ENCODE assay signal across 8 cellular contexts in the genomic region with DNA sequence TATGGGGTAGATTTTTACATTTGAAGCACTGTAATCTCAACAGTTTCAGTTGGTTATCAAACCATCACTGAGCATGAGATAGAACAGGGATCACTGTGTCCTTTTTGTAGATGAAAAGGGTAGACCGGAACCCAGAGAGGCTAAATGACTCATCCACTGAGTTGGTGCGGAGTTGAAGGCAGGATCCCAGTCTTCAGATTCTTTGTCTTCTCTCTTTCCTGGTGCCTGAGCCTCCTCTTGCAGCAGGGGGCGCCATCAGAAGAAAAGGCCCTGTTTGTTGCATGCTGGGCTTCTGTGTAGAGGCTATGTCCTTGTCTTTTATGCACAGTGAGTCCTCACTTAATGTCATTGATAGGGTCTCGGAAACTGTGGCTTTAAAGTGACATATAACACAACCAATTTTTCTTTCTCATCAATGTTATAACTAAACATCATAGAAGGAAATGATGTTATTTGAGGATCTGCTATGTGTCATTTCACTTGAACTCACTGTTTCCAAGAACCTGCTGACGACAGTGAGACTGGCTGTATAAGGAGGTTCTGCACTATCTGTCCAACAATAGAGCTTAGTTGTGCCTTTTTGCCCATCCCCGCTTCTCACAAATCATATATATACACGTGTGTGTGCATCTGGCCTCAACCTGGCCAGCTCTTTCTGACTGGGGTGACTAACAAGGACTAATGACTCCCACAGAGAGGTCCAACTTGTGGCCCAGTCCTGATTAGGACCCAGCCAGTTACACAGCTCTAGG. TPM values are rescaled to one million over a fixed set of nuclear protein-coding genes. Genes with fewer than 3 reads are reported as not detected.
DNase-seq lines count a peak whose midpoint lies in the region; FAIRE-seq and TF ChIP-seq lines count a peak whose summit lies in the region.

No MANE protein-coding gene starts in this region.

- H3K4me3 Mint-ChIP-seq in mesothelial cell of epicardium, result no peak overlapping the region

- H3K27ac Mint-ChIP-seq in mesothelial cell of epicardium, result no peak overlapping the region

- H3K4me3 ChIP-seq in cardiac muscle cell (no peak overlapping the region), right atrium auricular region (no peak overlapping the region), WI38 (ENCODE audit: low read depth, low read length) (no peak overlapping the region), bronchial epithelial cell (ENCODE audit: low read depth, low read length) (no peak overlapping the region), suprapubic skin (no peak overlapping the region)

- in situ Hi-C loops in KBM-7 (cut with MboI; ENCODE audit: low pct_unique_long_range_greater_than_20kb, low sequenced_read_pairs), result no loop called here

- TF ChIP-seq POLR2A in suprapubic skin (IDR thresholded peaks at IDR 0.05), result no peak

- TF ChIP-seq CTCF in cardiac muscle cell (IDR thresholded peaks at IDR 0.05; ENCODE audit: low read depth, low read length) (peak; percentile 89), right atrium auricular region (IDR thresholded peaks at IDR 0.05) (peak in 1 of 2 donors; percentile 39), WI38 (IDR thresholded peaks at IDR 0.05; ENCODE audit: low read depth, low read length) (peak; percentile 69), bronchial epithelial cell (IDR thresholded peaks at IDR 0.05; ENCODE audit: insufficient read depth, low read length, severe bottlenecking) (peak; percentile 73), mesothelial cell of epicardium (IDR thresholded peaks at IDR 0.05; ENCODE audit: unreplicated experiment) (peak; percentile 47), suprapubic skin (IDR thresholded peaks at IDR 0.05) (peak; percentile 15 to 45)

- no peaks in the 10 kb centered on the region for H3K9me3 Mint-ChIP-seq in mesothelial cell of epicardium

- no peak for TF ChIP-seq EP300 in suprapubic skin (IDR thresholded peaks at IDR 0.05)

- H3K27me3 ChIP-seq in cardiac muscle cell (no peaks in the 10 kb centered on the region), right atrium auricular region (no peaks in the 10 kb centered on the region), bronchial epithelial cell (ENCODE audit: control insufficient read depth, insufficient read depth, low read length) (no peaks in the 10 kb centered on the region), suprapubic skin (no peaks in the 10 kb centered on the region)

- FAIRE-seq in bronchial epithelial cell (lab: Jason Lieb, UNC), result no peak

- 59% methylated on average over 7 of the region's 7 CpGs for WGBS in suprapubic skin

- H3K36me3 ChIP-seq in cardiac muscle cell (peaks cover 64% of the 10 kb centered on the region), right atrium auricular region (peaks cover 83% of the 10 kb centered on the region), bronchial epithelial cell (ENCODE audit: control insufficient read depth, insufficient read depth, low read length) (peaks cover 40% of the 10 kb centered on the region), suprapubic skin (peaks cover 90% of the 10 kb centered on the region)

- H3K27ac ChIP-seq in cardiac muscle cell, result no peak overlapping the region
- H3K27ac ChIP-seq in right atrium auricular region, result no peak overlapping the region
- no peak overlapping the region for H3K27ac ChIP-seq in suprapubic skin

- no peaks in the 10 kb centered on the region for H3K4me1 ChIP-seq in cardiac muscle cell (ENCODE audit: low read depth)
- H3K4me1 ChIP-seq in right atrium auricular region, result no peaks in the 10 kb centered on the region
- peaks cover 11% of the 10 kb centered on the region for H3K4me1 ChIP-seq in suprapubic skin

- no peaks in the 10 kb centered on the region for H3K9me3 ChIP-seq in cardiac muscle cell (ENCODE audit: low read depth)
- no peaks in the 10 kb centered on the region for H3K9me3 ChIP-seq in right atrium auricular region
- H3K9me3 ChIP-seq in suprapubic skin, result no peaks in the 10 kb centered on the region

- peaks cover 10% of the 10 kb centered on the region for H3K4me1 Mint-ChIP-seq in mesothelial cell of epicardium

- peaks cover 52% of the 10 kb centered on the region for H3K36me3 Mint-ChIP-seq in mesothelial cell of epicardium

- H3K27me3 Mint-ChIP-seq in mesothelial cell of epicardium (ENCODE audit: low read depth), result no peaks in the 10 kb centered on the region

- DNase-seq in cardiac muscle cell (ENCODE audit: low read depth in 1 of 2, low spot score in 1 of 2) (peak; percentile 29 to 80), right atrium auricular region (ENCODE audit: low spot score) (no peak), KBM-7 (peak; percentile 71), bronchial epithelial cell (ENCODE audit: low read depth) (peak; percentile 68), mesothelial cell of epicardium (ENCODE audit: low spot score in 2 of 2, unreplicated experiment in 2 of 2) (no peak), suprapubic skin (ENCODE audit: low spot score in 2 of 2) (no peak), dedifferentiated amniotic fluid mesenchymal stem cell (ENCODE audit: extremely low spot score) (no peak)

RNA-seq across cellular contexts. Expression of gene ZNF282, which starts 14.3 kb away (rescaled TPM):
- 26.7 and 34.2 TPM in 2 replicates for total RNA-seq in cardiac muscle cell
- 6.9 and 8.9 TPM in 2 replicates for polyA plus RNA-seq in cardiac muscle cell
- total RNA-seq in right atrium auricular region, result 10 to 100 TPM; 10.7 to 12.1 TPM
- total RNA-seq in bronchial epithelial cell, result 23.2 and 27.3 TPM in 2 replicates
- 40.4 to 47.0 TPM (median 42.6 TPM) in 3 replicates for total RNA-seq in mesothelial cell of epicardium
- 10 to 100 TPM; 20.6 to 47.5 (median 29.8) TPM for total RNA-seq in suprapubic skin

RNA-seq across cellular contexts. Expression of gene ZNF212, which starts 29.8 kb away (rescaled TPM):
- 9.9 and 11.6 TPM in 2 replicates for total RNA-seq in cardiac muscle cell
- 14.2 and 15.9 TPM in 2 replicates for polyA plus RNA-seq in cardiac muscle cell
- total RNA-seq in right atrium auricular region, result 1 to 10 TPM; 2.5 to 3.0 TPM
- 5.8 and 6.1 TPM in 2 replicates for total RNA-seq in bronchial epithelial cell
- 20.5 to 20.8 TPM (median 20.5 TPM) in 3 replicates for total RNA-seq in mesothelial cell of epicardium
- total RNA-seq in suprapubic skin, result 10 to 100 TPM in 2 of 4 donors, 1 to 10 TPM in 2; 7.1 to 17.9 (median 9.9) TPM

RNA-seq across cellular contexts. Expression of gene ZNF783, which starts 52.3 kb away (rescaled TPM):
- total RNA-seq in cardiac muscle cell, result 12.7 and 26.4 TPM in 2 replicates
- polyA plus RNA-seq in cardiac muscle cell, result 12.8 and 18.7 TPM in 2 replicates
- total RNA-seq in right atrium auricular region, result 1 to 10 TPM; 3.7 to 5.1 TPM
- total RNA-seq in bronchial epithelial cell, result 9.5 and 11.3 TPM in 2 replicates
- 34.9 to 37.0 TPM (median 35.5 TPM) in 3 replicates for total RNA-seq in mesothelial cell of epicardium
- 10 to 100 TPM in 3 of 4 donors, 1 to 10 TPM in 1; 9.9 to 20.8 (median 14.4) TPM for total RNA-seq in suprapubic skin

Comparison
In these comparisons a context has a peak if more than half of its experiments do, and no peak if none do; other contexts are left out.
1. DNase-seq: peak in cardiac muscle cell (2 of 2), KBM-7 (single experiment) and bronchial epithelial cell (single experiment); none in right atrium auricular region (single experiment), mesothelial cell of epicardium (0 of 2), suprapubic skin (0 of 2) and dedifferentiated amniotic fluid mesenchymal stem cell (single experiment).